ENCODE assay signal across 8 cellular contexts in the genomic region with DNA sequence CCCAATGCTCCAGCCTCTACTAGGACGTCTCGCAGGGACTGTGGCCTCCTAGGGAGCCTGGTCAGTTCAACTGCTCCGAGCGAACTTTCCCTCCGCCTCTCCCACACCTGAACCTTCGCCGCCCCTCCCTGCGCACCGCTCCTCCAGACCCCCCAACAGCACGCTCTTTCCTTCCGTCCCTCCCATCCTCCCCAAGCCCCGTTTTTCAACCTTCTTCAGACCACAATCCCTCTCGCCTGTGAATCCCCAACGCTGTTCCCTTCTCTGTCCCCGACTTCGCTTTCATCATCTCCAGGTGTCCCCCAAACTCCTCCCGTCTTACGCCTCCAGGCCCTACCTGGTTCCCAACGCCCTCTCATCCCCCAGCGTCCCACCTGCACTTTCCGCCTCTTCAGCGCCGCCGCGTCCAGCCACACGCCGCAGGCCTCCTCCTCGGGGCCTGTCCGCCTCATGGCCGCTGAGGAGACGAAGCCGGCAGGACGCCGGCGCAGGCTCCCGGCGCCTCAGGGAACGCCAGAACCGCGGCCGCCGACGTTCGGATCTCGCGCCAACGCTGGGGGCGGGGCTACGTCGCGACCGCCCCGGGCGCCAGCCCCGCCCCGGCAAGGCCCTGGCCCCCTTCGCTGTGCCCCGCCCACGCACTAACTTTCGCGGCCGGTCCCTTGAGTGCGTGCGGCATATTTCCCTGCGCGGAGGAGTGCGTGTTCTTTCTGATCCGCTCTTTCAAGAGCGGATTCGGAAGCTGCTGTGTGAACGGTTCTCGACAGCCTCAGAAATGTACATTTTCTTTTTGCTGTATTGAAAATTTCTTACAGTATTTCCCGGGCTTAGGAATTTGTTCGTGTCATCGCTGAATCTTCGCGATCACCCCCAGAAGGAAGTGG. TPM values are rescaled to one million over a fixed set of nuclear protein-coding genes. Genes with fewer than 3 reads are reported as not detected.
DNase-seq lines count a peak whose midpoint lies in the region; ATAC-seq and TF ChIP-seq lines count a peak whose summit lies in the region.

A gene with protein sequence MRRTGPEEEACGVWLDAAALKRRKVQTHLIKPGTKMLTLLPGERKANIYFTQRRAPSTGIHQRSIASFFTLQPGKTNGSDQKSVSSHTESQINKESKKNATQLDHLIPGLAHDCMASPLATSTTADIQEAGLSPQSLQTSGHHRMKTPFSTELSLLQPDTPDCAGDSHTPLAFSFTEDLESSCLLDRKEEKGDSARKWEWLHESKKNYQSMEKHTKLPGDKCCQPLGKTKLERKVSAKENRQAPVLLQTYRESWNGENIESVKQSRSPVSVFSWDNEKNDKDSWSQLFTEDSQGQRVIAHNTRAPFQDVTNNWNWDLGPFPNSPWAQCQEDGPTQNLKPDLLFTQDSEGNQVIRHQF (minus strand): TSS at position 552 of the 884 bp plus-strand sequence. CDS start 100 bp downstream, at position 452.

- peak within 1 kb of the TSS; percentile 97 for H3K4me3 Mint-ChIP-seq in activated CD4-positive, alpha-beta T cell treated with anti-CD3 and anti-CD28 coated beads, Interleukin-2, amount 10 ng/mL, durations not matched to agents 24 days and 14 days

- intact Hi-C loops in activated CD4-positive, alpha-beta T cell treated with anti-CD3 and anti-CD28 coated beads, Interleukin-2, amount 10 ng/mL, durations not matched to agents 24 days and 14 days (cut with micrococcal nuclease): loop anchor here (1.0 kb wide), 2 partner anchors 39 to 46 kb away; no protein-coding TSS in a partner anchor
- intact Hi-C loops in left lung (cut with DNase I): no loop called here

- no peaks in the 10 kb centered on the region for H3K36me3 Mint-ChIP-seq in activated CD4-positive, alpha-beta T cell treated with anti-CD3 and anti-CD28 coated beads, Interleukin-2, amount 10 ng/mL, durations not matched to agents 24 days and 14 days (ENCODE audit: low read depth)

- peaks cover 0 to 10% of the 10 kb centered on the region in 2 donors for H3K36me3 ChIP-seq in left lung

- no peaks in the 10 kb centered on the region for H3K9me3 ChIP-seq in left lung

- H3K27ac ChIP-seq in coronary artery: peak within 1 kb of the TSS; percentile 49
- H3K27ac ChIP-seq in left lung: peak within 1 kb of the TSS; percentile 89 to 92

- peak within 1 kb of the TSS; percentile 96 for H3K27ac Mint-ChIP-seq in activated CD4-positive, alpha-beta T cell treated with anti-CD3 and anti-CD28 coated beads, Interleukin-2, amount 10 ng/mL, durations not matched to agents 24 days and 14 days

- H3K4me3 ChIP-seq in AG09309 (ENCODE audit: control insufficient read depth, low read depth, low read length) (peak within 1 kb of the TSS; percentile 85), coronary artery (peak within 1 kb of the TSS; percentile 61), left lung (peak within 1 kb of the TSS; percentile 42 to 58)

- no peaks in the 10 kb centered on the region for H3K27me3 Mint-ChIP-seq in activated CD4-positive, alpha-beta T cell treated with anti-CD3 and anti-CD28 coated beads, Interleukin-2, amount 10 ng/mL, durations not matched to agents 24 days and 14 days

- H3K9me3 Mint-ChIP-seq in activated CD4-positive, alpha-beta T cell treated with anti-CD3 and anti-CD28 coated beads, Interleukin-2, amount 10 ng/mL, durations not matched to agents 24 days and 14 days: no peaks in the 10 kb centered on the region

- ATAC-seq in GM19025 (IDR thresholded peaks at IDR 0.05; ENCODE audit: low read depth, unreplicated experiment): peak; percentile 87
- peak; percentile 90 for ATAC-seq in HG03354 (IDR thresholded peaks at IDR 0.05; ENCODE audit: poor library complexity, severe bottlenecking, unreplicated experiment)
- ATAC-seq in left lung: peak; percentile 99

- H3K4me1 Mint-ChIP-seq in activated CD4-positive, alpha-beta T cell treated with anti-CD3 and anti-CD28 coated beads, Interleukin-2, amount 10 ng/mL, durations not matched to agents 24 days and 14 days: peaks cover 27% of the 10 kb centered on the region

- TF ChIP-seq CTCF in AG09309 (IDR thresholded peaks at IDR 0.05; ENCODE audit: control insufficient read depth, insufficient read depth, low read depth, low read length, missing control alignments): no peak
- TF ChIP-seq CTCF in coronary artery (IDR thresholded peaks at IDR 0.05): no peak
- TF ChIP-seq CTCF in left lung (IDR thresholded peaks at IDR 0.05): no peak

- H3K4me1 ChIP-seq in left lung: peaks cover 6 to 32% of the 10 kb centered on the region in 2 donors

- no peaks in the 10 kb centered on the region for H3K27me3 ChIP-seq in left lung

- peak; percentile 39 for DNase-seq in AG09309 (ENCODE audit: low read depth)
- peak; percentile 73 for DNase-seq in NCI-H510A (lab: John Stamatoyannopoulos, UW)
- peak; percentile 98 for DNase-seq in activated CD4-positive, alpha-beta T cell treated with anti-CD3 and anti-CD28 coated beads, Interleukin-2, amount 10 ng/mL, durations not matched to agents 24 days and 14 days
- peak; percentile 87 for DNase-seq in coronary artery (ENCODE audit: low spot score)
- peak; percentile 90 to 98 for DNase-seq in left lung
- peak; percentile 92 to 94 for DNase-seq in stimulated activated CD4-positive, alpha-beta T cell treated with anti-CD3 and anti-CD28 coated beads, Interleukin-2, amount 100 ng/mL, for 24 hours

RNA-seq across cellular contexts. Expression of the gene that starts here (rescaled TPM):
- total RNA-seq in activated CD4-positive, alpha-beta T cell treated with anti-CD3 and anti-CD28 coated beads, Interleukin-2, amount 10 ng/mL, durations not matched to agents 24 days and 14 days: 12.0 and 13.9 TPM in 2 replicates
- total RNA-seq in left lung: 1 to 10 TPM in 1 of 2 donors, under 1 TPM in 1; 0.97 to 1.2 TPM

Comparison
In these comparisons a context has a peak if more than half of its experiments do, and no peak if none do; other contexts are left out.
1. Peak in every context shown above with its lines: DNase-seq, ATAC-seq, H3K4me3 ChIP-seq and H3K27ac ChIP-seq.
2. DNase-seq: peak in every context shown above with its lines; median percentile 98 in activated CD4-positive, alpha-beta T cell treated with anti-CD3 and anti-CD28 coated beads, Interleukin-2, amount 10 ng/mL, durations not matched to agents 24 days and 14 days; 94 in left lung; 93 in stimulated activated CD4-positive, alpha-beta T cell treated with anti-CD3 and anti-CD28 coated beads, Interleukin-2, amount 100 ng/mL, for 24 hours; 87 in coronary artery; 73 in NCI-H510A; 39 in AG09309.